ENCODE assay signal across 34 cellular contexts in genomic region chr12:92215358-92215757, GRCh38.
"Had no signal": no experiment of that assay in that cellular context is flagged by ENCODE, and none has a peak within 500 bp of the region (broad histone marks: within the 10 kb centered on the region; RNA-seq: fewer than 3 reads in every experiment).

No MANE protein-coding gene starts in this region.

- H3K27ac ChIP-seq: ascending aorta, cardiac muscle cell, VCaP had no signal

- DNase-seq: activated B cell treated with CpG ODN at 0.5 μM for 24 hours; activated CD4-positive, alpha-beta memory T cell treated with anti-CD3 and anti-CD28 coated beads, Interleukin-2, amount 10 ng/mL, durations not matched to agents 7 days and 5 days; activated CD4-positive, alpha-beta T cell treated with anti-CD3 and anti-CD28 coated beads for 48 hours; activated CD4-positive, alpha-beta T cell treated with anti-CD3 and anti-CD28 coated beads, Interleukin-2, amount 10 ng/mL, durations not matched to agents 7 days and 5 days; activated CD4-positive, alpha-beta T cell treated with anti-CD3 and anti-CD28 coated beads, Interleukin-2, amount 50 U/mL, for 48 hours; activated CD4-positive, CD25-positive, alpha-beta regulatory T cell treated with anti-CD3 and anti-CD28 coated beads, Interleukin-2, amount 50 U/mL, for 72 hours; activated CD8-positive, alpha-beta memory T cell treated with anti-CD3 and anti-CD28 coated beads for 24 hours; activated CD8-positive, alpha-beta memory T cell treated with anti-CD3 and anti-CD28 coated beads, Interleukin-2, amount 10 ng/mL, durations not matched to agents 7 days and 5 days; activated CD8-positive, alpha-beta memory T cell treated with anti-CD3 and anti-CD28 coated beads, Interleukin-2, amount 50 U/mL, for 48 hours; activated CD8-positive, alpha-beta T cell treated with anti-CD3 and anti-CD28 coated beads, Interleukin-2, amount 10 ng/mL, durations not matched to agents 7 days and 5 days; activated effector memory CD4-positive, alpha-beta T cell treated with Interleukin-2 at 50 U/mL for 16 hours; activated gamma-delta T cell; activated naive CD4-positive, alpha-beta T cell treated with anti-CD3 and anti-CD28 coated beads, Interleukin-2, amount 10 ng/mL, durations not matched to agents 7 days and 5 days; activated naive CD4-positive, alpha-beta T cell treated with Interleukin-2 at 50 U/mL for 16 hours; activated T-cell treated with anti-CD3 and anti-CD28 coated beads, Interleukin-2, amount 50 U/mL, for 24 hours; amygdala; anterior cingulate cortex; caudate nucleus; cerebellar nuclear complex; SW 1271; T-helper 1 cell; T-helper 2 cell; T-helper 9 cell had no signal

- ATAC-seq: activated CD8-positive, alpha-beta memory T cell treated with anti-CD3 and anti-CD28 coated beads, Interleukin-2, amount 10 ng/mL, durations not matched to agents 7 days and 5 days; activated CD8-positive, alpha-beta T cell treated with anti-CD3 and anti-CD28 coated beads, Interleukin-2, amount 10 ng/mL, durations not matched to agents 7 days and 5 days had no signal

- H3K4me3 ChIP-seq: ascending aorta, cardiac muscle cell had no signal

- H3K4me1 Mint-ChIP-seq: brain had no signal

- H3K4me1 ChIP-seq: ascending aorta had no signal

- H3K27me3 Mint-ChIP-seq: activated B cell treated with CpG ODN at 0.5 μM for 24 hours; activated CD4-positive, alpha-beta memory T cell treated with anti-CD3 and anti-CD28 coated beads, Interleukin-2, amount 10 ng/mL, durations not matched to agents 7 days and 5 days; activated CD4-positive, alpha-beta T cell treated with anti-CD3 and anti-CD28 coated beads, Interleukin-2, amount 10 ng/mL, durations not matched to agents 7 days and 5 days; activated CD8-positive, alpha-beta memory T cell treated with anti-CD3 and anti-CD28 coated beads, Interleukin-2, amount 10 ng/mL, durations not matched to agents 7 days and 5 days; activated naive CD4-positive, alpha-beta T cell treated with anti-CD3 and anti-CD28 coated beads, Interleukin-2, amount 10 ng/mL, durations not matched to agents 7 days and 5 days; activated naive CD8-positive, alpha-beta T cell; activated T-cell treated with anti-CD3 and anti-CD28 coated beads, Interleukin-2, amount 50 U/mL, for 24 hours; brain; central memory CD8-positive, alpha-beta T cell had no signal

- H3K4me3 Mint-ChIP-seq: activated B cell treated with CpG ODN at 0.5 μM for 24 hours; activated CD4-positive, alpha-beta memory T cell treated with anti-CD3 and anti-CD28 coated beads, Interleukin-2, amount 10 ng/mL, durations not matched to agents 7 days and 5 days; activated CD4-positive, alpha-beta T cell treated with anti-CD3 and anti-CD28 coated beads, Interleukin-2, amount 10 ng/mL, durations not matched to agents 7 days and 5 days; activated CD8-positive, alpha-beta memory T cell treated with anti-CD3 and anti-CD28 coated beads, Interleukin-2, amount 10 ng/mL, durations not matched to agents 7 days and 5 days; activated CD8-positive, alpha-beta T cell treated with anti-CD3 and anti-CD28 coated beads, Interleukin-2, amount 10 ng/mL, durations not matched to agents 7 days and 5 days; activated naive CD4-positive, alpha-beta T cell treated with anti-CD3 and anti-CD28 coated beads, Interleukin-2, amount 10 ng/mL, durations not matched to agents 7 days and 5 days; activated naive CD8-positive, alpha-beta T cell; activated T-cell treated with anti-CD3 and anti-CD28 coated beads, Interleukin-2, amount 50 U/mL, for 24 hours; brain; central memory CD8-positive, alpha-beta T cell; T-helper 1 cell treated with Interleukin-12 subunit alpha and Interleukin-12 subunit beta and Interleukin-4 antibody, amounts not matched to agents 30 μg/mL and 1 μg/mL, for 36 hours; T-helper 2 cell treated with Interferon-gamma antibody and Interleukin-4, amounts not matched to agents 5 μg/mL and 100 μg/mL, for 36 hours had no signal

- H3K9me3 Mint-ChIP-seq: central memory CD8-positive, alpha-beta T cell had no signal

- H3K27me3 ChIP-seq: ascending aorta, cardiac muscle cell had no signal

- FAIRE-seq: bronchial epithelial cell, TTC549 had no signal

- H3K36me3 ChIP-seq: ascending aorta, cardiac muscle cell had no signal

- H3K27ac Mint-ChIP-seq: activated B cell treated with CpG ODN at 0.5 μM for 24 hours; activated CD4-positive, alpha-beta memory T cell treated with anti-CD3 and anti-CD28 coated beads, Interleukin-2, amount 10 ng/mL, durations not matched to agents 7 days and 5 days; activated CD4-positive, alpha-beta T cell treated with anti-CD3 and anti-CD28 coated beads, Interleukin-2, amount 10 ng/mL, durations not matched to agents 7 days and 5 days; activated CD8-positive, alpha-beta memory T cell treated with anti-CD3 and anti-CD28 coated beads, Interleukin-2, amount 10 ng/mL, durations not matched to agents 7 days and 5 days; activated CD8-positive, alpha-beta T cell treated with anti-CD3 and anti-CD28 coated beads, Interleukin-2, amount 10 ng/mL, durations not matched to agents 7 days and 5 days; activated naive CD4-positive, alpha-beta T cell treated with anti-CD3 and anti-CD28 coated beads, Interleukin-2, amount 10 ng/mL, durations not matched to agents 7 days and 5 days; activated naive CD8-positive, alpha-beta T cell; activated T-cell treated with anti-CD3 and anti-CD28 coated beads, Interleukin-2, amount 50 U/mL, for 24 hours; activated T-helper 2 cell treated with anti-CD3 and anti-CD28 coated beads, Interferon-gamma antibody, Interleukin-2, Interleukin-4, amounts not matched to agents 10 μg/mL and 5 μg/mL and 100 μg/mL, durations not matched to agents 14 hours and 24 hours and 36 hours; brain; T-helper 1 cell treated with Interleukin-12 subunit alpha and Interleukin-12 subunit beta and Interleukin-4 antibody, amounts not matched to agents 30 μg/mL and 1 μg/mL, for 36 hours; T-helper 2 cell treated with Interferon-gamma antibody and Interleukin-4, amounts not matched to agents 5 μg/mL and 100 μg/mL, for 36 hours had no signal
